ENCODE assay signal across 8 cellular contexts in the genomic region with DNA sequence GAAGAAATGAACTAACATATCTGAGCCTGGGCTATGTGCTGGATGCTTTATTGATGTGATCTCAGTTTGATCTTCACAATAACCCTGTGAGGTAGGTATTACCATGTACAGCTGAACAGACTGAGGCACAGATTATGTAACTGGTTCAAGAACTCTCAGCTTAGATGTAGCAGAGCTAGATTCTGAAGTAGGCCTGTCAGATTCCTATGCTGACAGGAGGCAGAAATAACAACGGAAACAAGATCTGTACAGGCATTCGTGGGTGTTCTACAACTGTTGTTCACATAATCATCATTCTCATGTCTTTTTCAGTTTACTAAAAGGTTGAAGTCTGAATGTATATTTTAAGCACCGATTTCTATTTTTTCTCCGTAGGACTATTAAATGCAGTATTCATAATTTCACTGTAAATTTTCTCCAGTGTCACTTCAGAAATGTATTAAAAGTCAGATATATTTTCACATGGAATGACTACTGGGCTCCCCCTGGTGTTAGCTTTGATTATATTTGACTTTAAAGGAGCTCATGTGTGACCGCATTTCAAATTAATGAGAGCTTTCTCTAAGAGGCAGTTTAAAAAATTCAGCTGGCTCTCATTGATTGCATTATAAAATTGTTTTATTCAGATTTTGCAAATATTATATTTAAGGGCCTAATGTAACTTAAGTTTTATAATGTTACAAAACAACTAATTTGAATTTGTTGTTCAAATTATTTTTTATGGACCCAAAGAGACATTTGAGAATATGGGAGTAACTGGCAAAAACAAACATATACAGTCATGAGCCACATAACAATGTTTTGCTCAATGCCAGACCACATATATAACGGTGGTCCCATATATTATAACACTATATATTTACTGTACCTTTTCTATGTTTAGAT. TPM values are rescaled to one million over a fixed set of nuclear protein-coding genes. Genes with fewer than 3 reads are reported as not detected.
DNase-seq lines count a peak whose midpoint lies in the region; ATAC-seq, FAIRE-seq and TF ChIP-seq lines count a peak whose summit lies in the region.

No MANE protein-coding gene starts in this region.

- CTCF ChIA-PET in CD8-positive, alpha-beta T cell (lab: Charles Lee): interaction anchor here (0.8 to 1.3 kb wide), 8 partner anchors 11 to 1749 kb away, joined by 3 to 8 read pairs (median 4); no protein-coding TSS in a partner anchor

- no peaks in the 10 kb centered on the region for H3K4me1 ChIP-seq in CD8-positive, alpha-beta T cell (ENCODE audit: insufficient read depth, low read length)

- H3K27me3 Mint-ChIP-seq in CD8-positive, alpha-beta T cell (ENCODE audit: low read depth): peaks cover 14% of the 10 kb centered on the region

- intact Hi-C loops in CD8-positive, alpha-beta T cell (cut with DNase I, micrococcal nuclease): loop anchor here in 1 of 2 experiments (5.0 kb wide), 1 partner anchor 496 kb away; no protein-coding TSS in a partner anchor

- DNase-seq in CD8-positive, alpha-beta T cell: no peak
- DNase-seq in HT-29 (ENCODE audit: low spot score): peak; percentile 67
- DNase-seq in RCC 7860 (ENCODE audit: low spot score): peak; percentile 26
- DNase-seq in fibroblast of mammary gland (ENCODE audit: low read depth): peak; percentile 40
- peak; percentile 7 for DNase-seq in smooth muscle cell of the brain vasculature (ENCODE audit: low read depth, low spot score)
- DNase-seq in stimulated activated CD4-positive, alpha-beta T cell treated with anti-CD3 and anti-CD28 coated beads, Interleukin-2, amount 100 ng/mL, for 24 hours: no peak
- no peak for DNase-seq in iPS-NIHi7 (ENCODE audit: extremely low spot score)

- TF ChIP-seq CTCF in CD8-positive, alpha-beta T cell (IDR thresholded peaks at IDR 0.05): peak; percentile 52
- TF ChIP-seq CTCF in fibroblast of mammary gland (conservative IDR thresholded peaks at IDR 0.05; ENCODE audit: control insufficient read depth, insufficient read depth, low read depth, low read length): peak; percentile 59

- no peaks in the 10 kb centered on the region for H3K27me3 ChIP-seq in CD8-positive, alpha-beta T cell (ENCODE audit: insufficient read depth, low read length)

- POLR2A ChIA-PET in CD8-positive, alpha-beta T cell (lab: Charles Lee): no interaction called here

- no peak for ATAC-seq in CD8-positive, alpha-beta T cell
- no peak for ATAC-seq in HG03135 (IDR thresholded peaks at IDR 0.05; ENCODE audit: unreplicated experiment)

- no peaks in the 10 kb centered on the region for H3K9me3 ChIP-seq in CD8-positive, alpha-beta T cell (ENCODE audit: low read length)

- no peak overlapping the region for H3K4me3 Mint-ChIP-seq in CD8-positive, alpha-beta T cell

- no peak overlapping the region for H3K4me3 ChIP-seq in CD8-positive, alpha-beta T cell (ENCODE audit: low read depth, low read length)
- H3K4me3 ChIP-seq in fibroblast of mammary gland (ENCODE audit: control insufficient read depth, low read depth, low read length): no peak overlapping the region

- H3K27ac Mint-ChIP-seq in CD8-positive, alpha-beta T cell: no peak overlapping the region

- FAIRE-seq in RCC 7860 (lab: Jason Lieb, UNC): peak; percentile 72

- H3K9me3 Mint-ChIP-seq in CD8-positive, alpha-beta T cell: no peaks in the 10 kb centered on the region

- H3K36me3 ChIP-seq in CD8-positive, alpha-beta T cell (ENCODE audit: insufficient read depth, low read length): no peaks in the 10 kb centered on the region

- no peaks in the 10 kb centered on the region for H3K4me1 Mint-ChIP-seq in CD8-positive, alpha-beta T cell (ENCODE audit: low read depth)

- no peak overlapping the region for H3K27ac ChIP-seq in CD8-positive, alpha-beta T cell (ENCODE audit: low read depth, low read length)

- H3K36me3 Mint-ChIP-seq in CD8-positive, alpha-beta T cell: no peaks in the 10 kb centered on the region

RNA-seq across cellular contexts. Expression of a gene that starts 36.4 kb away (rescaled TPM):
- not detected for total RNA-seq in CD8-positive, alpha-beta T cell
- total RNA-seq in HT-29 (2014; rRNA removed; shearing (Covaris generic)): 0.05 and 0.23 TPM in 2 replicates

Comparison
In these comparisons a context has a peak if more than half of its experiments do, and no peak if none do; other contexts are left out.
1. DNase-seq: peak in HT-29 (single experiment), RCC 7860 (single experiment), fibroblast of mammary gland (single experiment) and smooth muscle cell of the brain vasculature (single experiment); none in CD8-positive, alpha-beta T cell (0 of 7), stimulated activated CD4-positive, alpha-beta T cell treated with anti-CD3 and anti-CD28 coated beads, Interleukin-2, amount 100 ng/mL, for 24 hours (0 of 2) and iPS-NIHi7 (single experiment).